Comparison of ENCODE assay signal across 1 cellular context in the genomic region with DNA sequence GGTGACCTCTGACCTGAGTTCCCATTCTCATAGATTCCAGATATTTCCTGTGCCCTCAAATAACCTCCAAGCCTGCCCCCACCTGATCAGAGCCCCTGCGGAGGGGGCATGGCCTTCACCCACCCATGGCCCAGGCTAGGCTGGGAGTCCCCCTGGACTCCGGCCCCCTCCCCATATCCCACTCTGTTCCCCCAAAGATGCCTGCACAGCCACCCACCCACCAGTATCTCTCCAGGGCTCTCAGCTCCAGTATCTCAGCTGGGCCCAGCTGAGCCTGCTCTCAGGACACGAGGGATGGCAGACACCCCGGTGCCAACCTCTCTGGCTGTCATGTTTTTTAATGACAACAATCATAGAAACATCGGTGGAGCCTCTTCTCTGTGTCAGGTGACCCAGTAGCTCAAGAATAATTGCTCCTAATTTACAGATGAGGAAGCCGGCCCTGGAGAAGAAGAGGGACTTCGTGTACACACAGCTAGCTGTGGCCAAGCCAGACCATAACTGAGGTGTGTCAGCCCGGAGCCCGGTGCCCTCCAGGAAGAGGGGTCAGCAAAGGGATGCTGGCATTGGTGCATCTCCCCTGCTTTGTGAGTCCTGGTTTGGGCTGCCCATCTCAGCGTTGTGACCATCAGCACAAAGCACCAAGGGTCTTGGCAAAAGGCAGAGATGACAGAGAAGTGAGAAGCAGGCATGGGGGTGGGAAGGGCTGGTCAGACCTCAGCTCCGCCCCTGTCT.
TF ChIP-seq lines count a peak whose summit lies in the region.

No MANE protein-coding gene starts in this region.

TF ChIP-seq in HepG2, 621 proteins besides CTCF, POLR2A, EP300 and RAD21:
- 0 out of 2 replicates have a peak, but pooled peaks have one; percentile 21 for TF ChIP-seq MEIS1 (CRISPR knock-in tag; IDR thresholded peaks at IDR 0.05; ENCODE audit: borderline replicate concordance)
- no peak for TF ChIP-seq ZFP36 (IDR thresholded peaks at IDR 0.05; ENCODE audit: borderline replicate concordance, low read depth, low read length, partially characterized antibody)
- no peak for TF ChIP-seq SOX13 (IDR thresholded peaks at IDR 0.05)
- no peak for TF ChIP-seq SOX13 (CRISPR knock-in tag; conservative IDR thresholded peaks at IDR 0.05 in 1 of 2, IDR thresholded peaks at IDR 0.05 in 1 of 2)
- no peak for TF ChIP-seq SMAD9 (CRISPR knock-in tag; IDR thresholded peaks at IDR 0.05)
- TF ChIP-seq ZBTB20 (CRISPR knock-in tag; IDR thresholded peaks at IDR 0.05; ENCODE audit: borderline replicate concordance, low read depth): no peak
- TF ChIP-seq SETDB1 (CRISPR knock-in tag; IDR thresholded peaks at IDR 0.05; ENCODE audit: borderline replicate concordance): 0 out of 2 replicates have a peak, but pooled peaks have one; percentile 32
- no peak for TF ChIP-seq ZNF530 (CRISPR knock-in tag; IDR thresholded peaks at IDR 0.05; ENCODE audit: low read depth)
- no peak for TF ChIP-seq CAMTA2 (CRISPR knock-in tag; IDR thresholded peaks at IDR 0.05; ENCODE audit: borderline replicate concordance)
- TF ChIP-seq ZNF124 (CRISPR knock-in tag; IDR thresholded peaks at IDR 0.05): no peak
- TF ChIP-seq ARHGAP35 (CRISPR knock-in tag; IDR thresholded peaks at IDR 0.05; ENCODE audit: borderline replicate concordance): no peak
- no peak for TF ChIP-seq DR1 (CRISPR knock-in tag; IDR thresholded peaks at IDR 0.05)
- TF ChIP-seq, protein P1, sequence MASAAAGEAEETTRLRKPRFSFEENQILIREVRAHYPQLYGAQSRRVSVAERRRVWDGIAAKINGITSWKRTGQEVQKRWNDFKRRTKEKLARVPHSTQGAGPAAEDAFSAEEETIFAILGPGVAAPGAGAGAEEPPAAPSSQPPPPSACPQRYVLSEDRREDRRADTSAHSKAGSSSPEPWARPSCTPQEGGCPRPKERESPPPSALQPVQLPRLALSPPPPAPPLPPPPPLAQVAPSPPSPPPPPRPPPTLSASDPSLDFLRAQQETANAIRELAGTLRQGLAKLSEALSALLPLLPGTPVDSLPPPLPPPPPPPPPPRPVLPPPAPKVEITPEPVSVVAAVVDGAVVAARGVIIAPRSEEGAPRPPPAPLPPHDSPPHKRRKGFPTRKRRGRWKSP (CRISPR knock-in tag; IDR thresholded peaks at IDR 0.05): no peak
